In the genomic region with DNA sequence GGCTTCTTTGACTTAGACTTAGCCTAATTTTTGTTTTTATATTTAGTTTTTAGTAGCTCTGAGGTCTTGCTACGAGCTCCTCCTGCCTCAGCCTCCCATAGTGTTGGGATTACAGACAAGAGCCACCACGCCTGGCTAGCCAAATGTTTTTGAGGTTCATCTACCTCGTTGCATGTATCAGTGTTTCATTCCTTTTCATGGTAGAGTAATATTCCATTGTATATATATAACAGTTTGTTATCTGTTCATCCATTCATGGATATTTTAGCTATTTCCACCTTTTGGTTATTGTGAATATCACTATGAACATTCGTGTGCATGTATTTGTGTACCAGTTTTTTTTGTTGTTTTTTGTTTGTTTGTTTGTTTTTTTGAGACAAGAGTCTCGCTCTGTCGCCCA, we compare ENCODE assay signal across 28 cellular contexts.
"Had no signal": no experiment of that assay in that cellular context is flagged by ENCODE, and none has a peak within 500 bp of the region (broad histone marks: within the 10 kb centered on the region; RNA-seq: fewer than 3 reads in every experiment).

No MANE protein-coding gene starts in this region.

- H3K4me1 ChIP-seq: left lung, lower lobe of right lung, pancreas, prostate gland, sigmoid colon, suprapubic skin, tibial artery, upper lobe of right lung had no signal

- ATAC-seq: left colon; left lung; lower lobe of right lung; naive thymus-derived CD4-positive, alpha-beta T cell; natural killer cell treated with Interleukin-12 subunit alpha and Interleukin-12 subunit beta and Interleukin-15 and Interleukin-18, amount 100 ng/mL, for 72 hours; pancreas; right cardiac atrium; stimulated activated effector memory CD8-positive, alpha-beta T cell treated with anti-CD3 and anti-CD28 coated beads, Interleukin-12 subunit alpha, Interleukin-12 subunit beta, amount 100 ng/mL, for 72 hours; upper lobe of right lung had no signal

- H3K4me3 ChIP-seq: left lung, lower lobe of right lung, pancreas, prostate gland, sigmoid colon, spleen, suprapubic skin, thoracic aorta, tibial artery, upper lobe of right lung had no signal

- H3K4me3 Mint-ChIP-seq: immature natural killer cell; naive thymus-derived CD4-positive, alpha-beta T cell; natural killer cell treated with Interleukin-12 subunit alpha and Interleukin-12 subunit beta and Interleukin-15 and Interleukin-18, amount 100 ng/mL, for 72 hours; stimulated activated effector memory CD8-positive, alpha-beta T cell treated with anti-CD3 and anti-CD28 coated beads, Interleukin-12 subunit alpha, Interleukin-12 subunit beta, amount 100 ng/mL, for 72 hours; stimulated activated naive CD8-positive, alpha-beta T cell treated with anti-CD3 and anti-CD28 coated beads, Interleukin-15, Interleukin-2, amounts not matched to agents 100 ng/mL and 50 ng/mL, for 24 hours had no signal

- H3K27ac Mint-ChIP-seq: immature natural killer cell; natural killer cell treated with Interleukin-12 subunit alpha and Interleukin-12 subunit beta and Interleukin-15 and Interleukin-18, amount 100 ng/mL, for 72 hours; stimulated activated effector memory CD8-positive, alpha-beta T cell treated with anti-CD3 and anti-CD28 coated beads, Interleukin-12 subunit alpha, Interleukin-12 subunit beta, amount 100 ng/mL, for 72 hours; stimulated activated naive CD8-positive, alpha-beta T cell treated with anti-CD3 and anti-CD28 coated beads, Interleukin-15, Interleukin-2, amounts not matched to agents 100 ng/mL and 50 ng/mL, for 24 hours had no signal

- FAIRE-seq: islet of Langerhans, kidney, pancreas, small intestine, urothelium cell line had no signal

- H3K27me3 Mint-ChIP-seq: naive thymus-derived CD4-positive, alpha-beta T cell; natural killer cell treated with Interleukin-12 subunit alpha and Interleukin-12 subunit beta and Interleukin-15 and Interleukin-18, amount 100 ng/mL, for 72 hours; stimulated activated naive CD8-positive, alpha-beta T cell treated with anti-CD3 and anti-CD28 coated beads, Interleukin-15, Interleukin-2, amounts not matched to agents 100 ng/mL and 50 ng/mL, for 24 hours had no signal

- DNase-seq: hypothalamus; immature natural killer cell; kidney; left colon; left lung; lower lobe of right lung; mammary epithelial cell; mesenchymal stem cell; naive thymus-derived CD4-positive, alpha-beta T cell; pancreas; posterior cingulate gyrus; retina; right cardiac atrium; sigmoid colon; small intestine; spleen; stimulated activated CD4-positive, alpha-beta T cell treated with anti-CD3 and anti-CD28 coated beads, Interleukin-4, amount 100 ng/mL, for 24 hours; stimulated activated naive CD4-positive, alpha-beta T cell; tibial artery; upper lobe of right lung had no signal

- H3K9me3 ChIP-seq: lower lobe of right lung, pancreas, prostate gland, sigmoid colon, suprapubic skin, thoracic aorta, tibial artery, upper lobe of right lung had no signal

- H3K9me3 Mint-ChIP-seq: immature natural killer cell; naive thymus-derived CD4-positive, alpha-beta T cell; natural killer cell treated with Interleukin-12 subunit alpha and Interleukin-12 subunit beta and Interleukin-15 and Interleukin-18, amount 100 ng/mL, for 72 hours; stimulated activated effector memory CD8-positive, alpha-beta T cell treated with anti-CD3 and anti-CD28 coated beads, Interleukin-12 subunit alpha, Interleukin-12 subunit beta, amount 100 ng/mL, for 72 hours; stimulated activated naive CD8-positive, alpha-beta T cell treated with anti-CD3 and anti-CD28 coated beads, Interleukin-15, Interleukin-2, amounts not matched to agents 100 ng/mL and 50 ng/mL, for 24 hours had no signal

- H3K27ac ChIP-seq: left lung, lower lobe of right lung, pancreas, prostate gland, sigmoid colon, spleen, suprapubic skin, thoracic aorta, tibial artery, upper lobe of right lung had no signal
